In genomic region chr2:44171442-44171841, GRCh38 we compare ENCODE assay signal across 8 cellular contexts. TPM values are rescaled to one million over a fixed set of nuclear protein-coding genes. Genes with fewer than 3 reads are reported as not detected.
DNase-seq lines count a peak whose midpoint lies in the region; ATAC-seq and TF ChIP-seq lines count a peak whose summit lies in the region.
"Not testable (repeated sequence)": the region's sequence is repeated elsewhere in the genome, so short reads cannot be mapped to it uniquely, and the experiment has no call there.

No MANE protein-coding gene starts in this region.

- H3K9me3 ChIP-seq in CD4-positive, CD25-positive, alpha-beta regulatory T cell (ENCODE audit: control insufficient read depth in 2 of 2, low read length in 2 of 2); WERI-Rb-1 (ENCODE audit: severe bottlenecking); testis: not testable (repeated sequence)

- not testable (repeated sequence) for H2AFZ ChIP-seq in KMS-11 (ENCODE audit: low read depth)

- not testable (repeated sequence) for H3K36me3 ChIP-seq in CD4-positive, CD25-positive, alpha-beta regulatory T cell (ENCODE audit: control insufficient read depth, insufficient read depth, low read length); KMS-11 (ENCODE audit: insufficient read depth); kidney epithelial cell (ENCODE audit: control insufficient read depth, insufficient read depth, low read length); testis (ENCODE audit: low read depth, missing control alignments)
- peaks cover 11% of the 10 kb centered on the region for H3K36me3 ChIP-seq in WERI-Rb-1

- peaks cover 11% of the 10 kb centered on the region for H3K36me3 Mint-ChIP-seq in CD4-positive, CD25-positive, alpha-beta regulatory T cell
- not testable (repeated sequence) for H3K36me3 Mint-ChIP-seq in osteocyte (ENCODE audit: unreplicated experiment)

- peak overlapping the region in 2 of 3 donors; percentile 57 to 100 for H3K27ac Mint-ChIP-seq in CD4-positive, CD25-positive, alpha-beta regulatory T cell
- H3K27ac Mint-ChIP-seq in osteocyte (ENCODE audit: unreplicated experiment) = peak overlapping the region; percentile 92

- H3K4me1 ChIP-seq in CD4-positive, CD25-positive, alpha-beta regulatory T cell (ENCODE audit: control insufficient read depth, insufficient read depth, low read length, poor library complexity, severe bottlenecking) = peaks cover 62% of the 10 kb centered on the region
- H3K4me1 ChIP-seq in KMS-11 (ENCODE audit: low read depth, poor library complexity, severe bottlenecking) = peaks cover 46% of the 10 kb centered on the region
- H3K4me1 ChIP-seq in testis = not testable (repeated sequence)

- not testable (repeated sequence) for TF ChIP-seq POLR2A in testis (IDR thresholded peaks at IDR 0.05)

- ATAC-seq in CD4-positive, CD25-positive, alpha-beta regulatory T cell (ENCODE audit: low read depth in 2 of 2) = not testable (repeated sequence)

- H3K4me3 ChIP-seq in CD4-positive, CD25-positive, alpha-beta regulatory T cell (ENCODE audit: low read depth, low read length) = peak overlapping the region; percentile 96
- H3K4me3 ChIP-seq in KMS-11 (IDR thresholded peaks at IDR 0.05; ENCODE audit: insufficient read depth, low read depth, low read length); WERI-Rb-1 (ENCODE audit: low read depth, low read length); testis: not testable (repeated sequence)
- peak overlapping the region; percentile 73 for H3K4me3 ChIP-seq in epithelial cell of proximal tubule (ENCODE audit: low read depth, low read length)
- peak overlapping the region; percentile 93 for H3K4me3 ChIP-seq in kidney epithelial cell (ENCODE audit: low read depth, low read length)

- H3K27me3 ChIP-seq in CD4-positive, CD25-positive, alpha-beta regulatory T cell (ENCODE audit: control insufficient read depth, insufficient read depth, low read length); KMS-11 (ENCODE audit: insufficient read depth, low read depth); WERI-Rb-1 (ENCODE audit: insufficient read depth, low read depth, severe bottlenecking); kidney epithelial cell (ENCODE audit: control insufficient read depth, insufficient read depth, low read length); testis: not testable (repeated sequence)

- peaks cover 13% of the 10 kb centered on the region; the same call in 1 of the 2 replicates for H4K20me1 ChIP-seq in KMS-11 (ENCODE audit: insufficient read depth)

- not testable (repeated sequence) for H3K27ac ChIP-seq in CD4-positive, CD25-positive, alpha-beta regulatory T cell (ENCODE audit: insufficient read depth, low read length, poor library complexity, severe bottlenecking); KMS-11; WERI-Rb-1
- peak overlapping the region; percentile 8 for H3K27ac ChIP-seq in angular gyrus (ENCODE audit: low read depth, low read length)
- peak overlapping the region in 1 of 2 donors; percentile 97 for H3K27ac ChIP-seq in testis

- not testable (repeated sequence) for DNase-seq in CD4-positive, CD25-positive, alpha-beta regulatory T cell; epithelial cell of proximal tubule (ENCODE audit: low read depth); kidney epithelial cell (ENCODE audit: low read depth); osteocyte (ENCODE audit: extremely low spot score, unreplicated experiment)
- DNase-seq in WERI-Rb-1 = peak; percentile 28
- DNase-seq in testis = peak; percentile 30

- intact Hi-C loops in testis (cut with DNase I; ENCODE audit: low total_unique reads) = not testable (repeated sequence)

- peak overlapping the region; percentile 78 for H3K4me2 ChIP-seq in KMS-11

- peaks cover 17 to 67% (median 51%) of the 10 kb centered on the region in 4 donors for H3K4me1 Mint-ChIP-seq in CD4-positive, CD25-positive, alpha-beta regulatory T cell
- peaks cover 48% of the 10 kb centered on the region for H3K4me1 Mint-ChIP-seq in osteocyte (ENCODE audit: unreplicated experiment)

- 66 to 69% methylated on average over 8 of the region's 8 CpGs for WGBS in testis, 2 donors

- not testable (repeated sequence) for H3K27me3 Mint-ChIP-seq in CD4-positive, CD25-positive, alpha-beta regulatory T cell; osteocyte (ENCODE audit: unreplicated experiment)

- peak overlapping the region; percentile 74 to 99 (median 96) for H3K4me3 Mint-ChIP-seq in CD4-positive, CD25-positive, alpha-beta regulatory T cell
- peak overlapping the region; percentile 88 for H3K4me3 Mint-ChIP-seq in osteocyte (ENCODE audit: unreplicated experiment)

- H3K79me2 ChIP-seq in KMS-11 (ENCODE audit: insufficient read depth, low read depth) = peaks cover 74% of the 10 kb centered on the region

- H3K9ac ChIP-seq in KMS-11 = not testable (repeated sequence)

- H3K9me3 Mint-ChIP-seq in CD4-positive, CD25-positive, alpha-beta regulatory T cell; osteocyte (ENCODE audit: unreplicated experiment): not testable (repeated sequence)

- TF ChIP-seq CTCF in KMS-11 (conservative IDR thresholded peaks at IDR 0.05; ENCODE audit: low read depth, low read length); WERI-Rb-1 (IDR thresholded peaks at IDR 0.05; ENCODE audit: low read depth, low read length); epithelial cell of proximal tubule (conservative IDR thresholded peaks at IDR 0.05; ENCODE audit: low read depth, low read length); kidney epithelial cell (IDR thresholded peaks at IDR 0.05; ENCODE audit: insufficient read depth, low read length, poor library complexity, severe bottlenecking); osteocyte (IDR thresholded peaks at IDR 0.05); testis (IDR thresholded peaks at IDR 0.05): not testable (repeated sequence)

RNA-seq across cellular contexts. Expression of gene PPM1B, which starts 2.8 kb away (rescaled TPM):
- 91.8 TPM for total RNA-seq in CD4-positive, CD25-positive, alpha-beta regulatory T cell
- 10 to 100 TPM; 48.9 to 62.6 (median 58.2) TPM for polyA plus RNA-seq in CD4-positive, CD25-positive, alpha-beta regulatory T cell
- total RNA-seq in epithelial cell of proximal tubule = 15.3 and 21.9 TPM in 2 replicates
- 22.7 TPM in 2 replicates for total RNA-seq in kidney epithelial cell
- total RNA-seq in osteocyte = 36.2 and 39.6 TPM in 2 replicates
- total RNA-seq in testis = 10 to 100 TPM; 49.9 to 64.6 TPM
- polyA plus RNA-seq in testis (ENCODE audit: insufficient read depth, low read depth, low replicate concordance) = 50.7 TPM
